ENCODE assay signal across 1 cellular context in genomic region chr2:201970786-201971108, GRCh38.
TF ChIP-seq lines count a peak whose summit lies in the region.

No MANE protein-coding gene starts in this region.

TF ChIP-seq in GM23338, 12 proteins besides CTCF, POLR2A, EP300 and RAD21:
- TF ChIP-seq ETS1 (IDR thresholded peaks at IDR 0.05) (no peak), POLR2AphosphoS5 (IDR thresholded peaks at IDR 0.05; ENCODE audit: low read depth) (no peak), ZNF462 (CRISPR knock-in tag; IDR thresholded peaks at IDR 0.05) (no peak), NANOG (IDR thresholded peaks at IDR 0.05; ENCODE audit: borderline replicate concordance) (no peak), JUNB (IDR thresholded peaks at IDR 0.05; ENCODE audit: unreplicated experiment) (no peak), STAT1 (IDR thresholded peaks at IDR 0.05; ENCODE audit: unreplicated experiment) (no peak), EZH2phosphoT487 (IDR thresholded peaks at IDR 0.05; ENCODE audit: unreplicated experiment) (no peak), ZNF114 (CRISPR knock-in tag; IDR thresholded peaks at IDR 0.05) (no peak), REST (IDR thresholded peaks at IDR 0.05; ENCODE audit: unreplicated experiment) (no peak), CREB1 (CRISPR knock-in tag; IDR thresholded peaks at IDR 0.05; ENCODE audit: low read depth) (no peak), ZNF331 (CRISPR knock-in tag; IDR thresholded peaks at IDR 0.05; ENCODE audit: low read depth) (no peak), EZH2 (IDR thresholded peaks at IDR 0.05; ENCODE audit: low read depth, unreplicated experiment) (no peak)
